12 cellular contexts compared by ENCODE assay signal in genomic region chr12:27130859-27131258, GRCh38. TPM values are rescaled to one million over a fixed set of nuclear protein-coding genes. Genes with fewer than 3 reads are reported as not detected.
A peak's percentile ranks its signal among the peaks of the same experiment; 100 is the strongest.
DNase-seq lines count a peak whose midpoint lies in the region; ATAC-seq, FAIRE-seq and TF ChIP-seq lines count a peak whose summit lies in the region.
"Not testable (repeated sequence)": the region's sequence is repeated elsewhere in the genome, so short reads cannot be mapped to it uniquely, and the experiment has no call there.
"Had no signal": no experiment of that assay in that cellular context is flagged by ENCODE, and none has a peak within 500 bp of the region (broad histone marks: within the 10 kb centered on the region; RNA-seq: fewer than 3 reads in every experiment).

No MANE protein-coding gene starts in this region.

- H3K9me1 ChIP-seq in K562 (ENCODE audit: control insufficient read depth, insufficient read depth, low read length); keratinocyte (ENCODE audit: control insufficient read depth, extremely low read depth, insufficient read depth, low read length): not testable (repeated sequence)

- H3K36me3 Mint-ChIP-seq in astrocyte (ENCODE audit: low read depth, unreplicated experiment), result not testable (repeated sequence)

- not testable (repeated sequence) for TF ChIP-seq POLR2A in GM12892 (IDR thresholded peaks at IDR 0.05; ENCODE audit: low read depth, low read length); K562 (conservative IDR thresholded peaks at IDR 0.05)

- not testable (repeated sequence) for H3K36me3 ChIP-seq in astrocyte (ENCODE audit: insufficient read depth, low read length); K562 (ENCODE audit: control insufficient read depth, insufficient read depth, low read length); keratinocyte (ENCODE audit: control insufficient read depth in 2 of 2, extremely low read depth in 1 of 2, insufficient read depth in 2 of 2, low read length in 2 of 2)

- H3K9me3 ChIP-seq in astrocyte (ENCODE audit: insufficient read depth, low read depth, low read length); K562 (replicated peaks; ENCODE audit: control insufficient read depth, insufficient read depth, low read depth, low read length); keratinocyte (ENCODE audit: control insufficient read depth, low read depth, low read length): not testable (repeated sequence)

- POLR2A ChIA-PET in K562 (lab: Yijun Ruan, JAX), result not testable (repeated sequence)

- H3K4me1 Mint-ChIP-seq in astrocyte (ENCODE audit: low read depth, unreplicated experiment), result not testable (repeated sequence)

- not testable (repeated sequence) for H3K9ac ChIP-seq in astrocyte (ENCODE audit: low read length); K562 (ENCODE audit: insufficient read depth in 1 of 2, low read depth in 2 of 2, low read length in 2 of 2); keratinocyte (ENCODE audit: control insufficient read depth, extremely low read depth, insufficient read depth, low read length)

- intact Hi-C loops in K562 (cut with micrococcal nuclease), result not testable (repeated sequence)

- not testable (repeated sequence) for TF ChIP-seq RAD21 in K562 (CRISPR knock-in tag; conservative IDR thresholded peaks at IDR 0.05 in 1 of 2, IDR thresholded peaks at IDR 0.05 in 1 of 2)

- CTCF ChIA-PET in K562 (lab: Yijun Ruan, JAX; ENCODE audit: low intra/inter-chr PET ratio), result not testable (repeated sequence)

- not testable (repeated sequence) for ATAC-seq in K562

- dilution Hi-C loops in keratinocyte (cut with MboI; ENCODE audit: extremely low pct_ligation_motif_present, low sequenced_read_pairs), result not testable (repeated sequence)

- H3K4me2 ChIP-seq in astrocyte (ENCODE audit: low read length); K562 (ENCODE audit: insufficient read depth, low read length); keratinocyte (ENCODE audit: control insufficient read depth, extremely low read depth, insufficient read depth, low read depth, low read length): not testable (repeated sequence)

- not testable (repeated sequence) for BruUV-seq in K562 (replicated peaks; lab: Mats Ljungman, UMichigan)

- not testable (repeated sequence) for H3K27ac ChIP-seq in astrocyte (ENCODE audit: low read depth, low read length); K562 (ENCODE audit: extremely low read depth, low read depth, low read length); keratinocyte (ENCODE audit: control insufficient read depth, insufficient read depth, low read length)

- H2AFZ ChIP-seq in astrocyte (ENCODE audit: low read depth, low read length); K562 (ENCODE audit: low read depth, low read length); keratinocyte (ENCODE audit: control insufficient read depth, low read length): not testable (repeated sequence)

- FAIRE-seq in GM12892 (lab: Jason Lieb, UNC) (peak; percentile 57), astrocyte (lab: Jason Lieb, UNC) (peak; percentile 86), K562 (lab: Jason Lieb, UNC) (peak; percentile 6), keratinocyte (lab: Jason Lieb, UNC) (peak; percentile 94)

- in situ Hi-C loops in K562 (cut with MboI), result not testable (repeated sequence)

- TF ChIP-seq EP300 in K562 (IDR thresholded peaks at IDR 0.05; ENCODE audit: low read length), result not testable (repeated sequence)

- not testable (repeated sequence) for TF ChIP-seq CTCF in astrocyte (IDR thresholded peaks at IDR 0.05; ENCODE audit: insufficient read depth, low read depth, low read length); K562 (IDR thresholded peaks at IDR 0.05 in 2 of 3, conservative IDR thresholded peaks at IDR 0.05 in 1 of 3; ENCODE audit: insufficient read depth in 2 of 3, low read depth in 1 of 3, low read length in 3 of 3); keratinocyte (optimal IDR thresholded peaks at IDR 0.05 in 1 of 3, IDR thresholded peaks at IDR 0.05 in 1 of 3, conservative IDR thresholded peaks at IDR 0.05 in 1 of 3; ENCODE audit: extremely low read depth in 1 of 3, insufficient read depth in 2 of 3, low read length in 3 of 3)

- not testable (repeated sequence) for H3K4me3 ChIP-seq in astrocyte (ENCODE audit: insufficient read depth, low read depth, low read length); K562; keratinocyte (ENCODE audit: control insufficient read depth in 2 of 3, extremely low read depth in 1 of 3, insufficient read depth in 2 of 3, low read depth in 1 of 3, low read length in 3 of 3)

- not testable (repeated sequence) for H3K27me3 ChIP-seq in astrocyte (ENCODE audit: insufficient read depth, low read length); K562 (ENCODE audit: control insufficient read depth in 2 of 2, insufficient read depth in 2 of 2, low read length in 2 of 2); keratinocyte (ENCODE audit: control insufficient read depth, extremely low read depth, insufficient read depth, low read length)

- H3K9me3 Mint-ChIP-seq in astrocyte (ENCODE audit: unreplicated experiment), result not testable (repeated sequence)

- not testable (repeated sequence) for H3K27ac Mint-ChIP-seq in astrocyte (ENCODE audit: unreplicated experiment)

- not testable (repeated sequence) for H4K20me1 ChIP-seq in astrocyte (ENCODE audit: insufficient read depth, low read length); K562 (replicated peaks; ENCODE audit: control insufficient read depth, insufficient read depth, low read length); keratinocyte (ENCODE audit: control insufficient read depth, extremely low read depth, insufficient read depth, low read length)

- not testable (repeated sequence) for H3K4me3 Mint-ChIP-seq in astrocyte (ENCODE audit: unreplicated experiment)

- H3K79me2 ChIP-seq in astrocyte (ENCODE audit: insufficient read depth, low read length); K562 (ENCODE audit: control insufficient read depth, insufficient read depth, low read length); keratinocyte (ENCODE audit: control insufficient read depth, insufficient read depth, low read length): not testable (repeated sequence)

- WGBS in K562 (ENCODE audit: insufficient coverage, low coverage, missing lambda C conversion rate), result 3% methylated on average over 6 of the region's 9 CpGs

- not testable (repeated sequence) for DNase-seq in GM12892 (ENCODE audit: insufficient read length); astrocyte (ENCODE audit: low read depth); K562 (ENCODE audit: extremely low read depth in 1 of 4, low spot score in 3 of 4); keratinocyte (ENCODE audit: low read depth, low spot score)

- H3K4me1 ChIP-seq in astrocyte (ENCODE audit: insufficient read depth, low read length); K562 (replicated peaks in 1 of 2; ENCODE audit: control insufficient read depth in 2 of 2, insufficient read depth in 2 of 2, low read length in 2 of 2); keratinocyte (ENCODE audit: control insufficient read depth, extremely low read depth, insufficient read depth, low read length): not testable (repeated sequence)

- not testable (repeated sequence) for H3K27me3 Mint-ChIP-seq in astrocyte (ENCODE audit: low read depth, unreplicated experiment)

RNA-seq across cellular contexts. Expression of gene C12orf71, which starts 48.5 kb away (rescaled TPM):
- polyA plus RNA-seq in GM12892 (2012; ENCODE audit: missing spikeins), result 0.49 TPM
- not detected in 2 replicates for total RNA-seq in astrocyte
- total RNA-seq in K562 (2011; cell fraction: chromatin; rRNA removed; ENCODE audit: low replicate concordance), result not detected in 2 replicates
- not detected in 2 replicates for total RNA-seq in K562 (2011; cell fraction: nucleolus; rRNA removed)
- total RNA-seq in K562 (2011; cell fraction: nucleoplasm; rRNA removed), result not detected in 2 replicates
- not detected in 2 replicates for total RNA-seq in K562 (2014; rRNA removed)
- not detected in 2 replicates for total RNA-seq in K562 (2014; rRNA removed; fragmentation: Illumina TruSeq; extraction: Trizol)
- not detected in 2 replicates for total RNA-seq in K562 (2015; rRNA removed; fragmentation: Illumina TruSeq; extraction: Trizol)
- total RNA-seq in K562 (2021), result not detected in 2 replicates
- not detected in 2 replicates for polyA plus RNA-seq in K562 (2011; rRNA removed)
- not detected in 2 replicates for polyA plus RNA-seq in K562 (2011; cell fraction: cytosol; rRNA removed)
- polyA plus RNA-seq in K562 (2011; cell fraction: nucleus; rRNA removed), result not detected in 2 replicates
- 0.08 TPM in 1 of 2 replicates, not detected in the other for polyA plus RNA-seq in K562 (2012)
- polyA plus RNA-seq in K562 (2014; fragmentation: Illumina TruSeq; extraction: Trizol), result not detected in 2 replicates
- polyA plus RNA-seq in K562 (2014; fragmentation: Nextera tagmentation; extraction: Ambion mirVana), result not detected
- not detected in 2 replicates for polyA plus RNA-seq in K562 (2014; rRNA removed)
- not detected in 2 replicates for polyA minus RNA-seq in K562 (2011; rRNA and poly(A)+ RNA removed)
- not detected in 2 replicates for polyA minus RNA-seq in K562 (2011; cell fraction: cytosol; rRNA and poly(A)+ RNA removed)
- polyA minus RNA-seq in K562 (2011; cell fraction: nucleus; rRNA and poly(A)+ RNA removed), result not detected in 2 replicates
- not detected in 3 replicates for polyA plus RNA-seq in keratinocyte
- not detected for polyA plus RNA-seq in keratinocyte (2011; ENCODE audit: low read depth)
- not detected in 2 replicates for polyA plus RNA-seq in keratinocyte (2011; cell fraction: cytosol; rRNA removed)
- polyA plus RNA-seq in keratinocyte (2011; cell fraction: nucleus; rRNA removed), result not detected in 2 replicates
- not detected in 2 replicates for polyA plus RNA-seq in keratinocyte (2012; ENCODE audit: low replicate concordance)
- not detected in 3 replicates for polyA minus RNA-seq in keratinocyte
- polyA minus RNA-seq in keratinocyte (2011; cell fraction: cytosol; rRNA and poly(A)+ RNA removed), result not detected
- polyA minus RNA-seq in keratinocyte (2011; cell fraction: nucleus; rRNA and poly(A)+ RNA removed), result not detected in 2 replicates
- total RNA-seq: A673; CD4-positive, alpha-beta memory T cell; CD4-positive, CD25-positive, alpha-beta regulatory T cell; CD8-positive, alpha-beta memory T cell; Daoy; G401 had no signal
- polyA plus RNA-seq: AG04450; CD14-positive monocyte; CD4-positive, alpha-beta memory T cell; CD4-positive, CD25-positive, alpha-beta regulatory T cell; CD8-positive, alpha-beta memory T cell had no signal
